In the genomic region with DNA sequence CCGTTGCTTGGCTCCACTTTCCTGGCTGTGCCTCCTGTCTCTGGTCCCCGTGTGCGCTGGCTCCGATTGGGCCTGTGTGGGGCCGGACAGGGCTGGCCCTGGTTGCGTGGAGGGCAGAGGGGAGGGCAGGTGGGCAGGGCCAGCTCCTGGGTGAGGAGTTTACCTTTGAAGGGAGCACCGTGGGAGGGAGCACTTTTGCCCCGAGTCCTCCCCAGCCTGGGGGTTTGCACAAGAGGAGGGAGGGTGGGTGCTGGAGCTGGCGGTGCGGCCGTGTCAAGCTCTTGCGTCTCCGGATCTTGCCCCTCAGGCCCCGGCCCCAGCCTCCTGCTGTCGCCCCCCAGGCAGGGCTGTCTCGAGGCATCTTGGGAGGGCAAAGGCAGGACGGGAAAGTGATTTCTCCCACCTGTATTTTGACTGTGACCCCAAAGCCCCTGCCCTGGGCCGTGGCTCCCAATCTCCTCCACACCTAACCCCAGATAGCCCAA, we compare ENCODE assay signal across 16 cellular contexts. TPM values are rescaled to one million over a fixed set of nuclear protein-coding genes. Genes with fewer than 3 reads are reported as not detected.
A peak's percentile ranks its signal among the peaks of the same experiment; 100 is the strongest.
DNase-seq lines count a peak whose midpoint lies in the region; ATAC-seq and TF ChIP-seq lines count a peak whose summit lies in the region.
"Had no signal": no experiment of that assay in that cellular context is flagged by ENCODE, and none has a peak within 500 bp of the region (broad histone marks: within the 10 kb centered on the region; RNA-seq: fewer than 3 reads in every experiment).

No MANE protein-coding gene starts in this region.

- no peaks in the 10 kb centered on the region for H3K9me3 Mint-ChIP-seq in activated naive CD8-positive, alpha-beta T cell treated with anti-CD3 and anti-CD28 coated beads for 36 hours
- no peaks in the 10 kb centered on the region for H3K9me3 Mint-ChIP-seq in progenitor cell of endocrine pancreas (ENCODE audit: low read depth)
- H3K9me3 Mint-ChIP-seq: natural killer cell had no signal

- H3K36me3 ChIP-seq in heart right ventricle, result no peaks in the 10 kb centered on the region
- H3K36me3 ChIP-seq in mucosa of descending colon (ENCODE audit: low read depth), result no peaks in the 10 kb centered on the region
- no peaks in the 10 kb centered on the region for H3K36me3 ChIP-seq in aorta (ENCODE audit: control insufficient read depth in 1 of 2, insufficient read depth in 2 of 2, low read length in 1 of 2)
- H3K36me3 ChIP-seq: gastrocnemius medialis, HAP-1 had no signal

- intact Hi-C loops in left cardiac atrium (cut with DNase I), result no loop called here
- intact Hi-C loops in heart right ventricle (cut with DNase I), result no loop called here
- intact Hi-C loops in mucosa of descending colon (cut with DNase I, micrococcal nuclease), result no loop called here
- intact Hi-C loops in aorta (cut with DNase I), result no loop called here

- TF ChIP-seq CTCF in heart right ventricle (IDR thresholded peaks at IDR 0.05) (no peak), mucosa of descending colon (IDR thresholded peaks at IDR 0.05) (no peak), progenitor cell of endocrine pancreas (IDR thresholded peaks at IDR 0.05; ENCODE audit: unreplicated experiment) (no peak)

- H3K4me1 ChIP-seq in heart right ventricle, result peaks cover 0 to 7% (median 4%) of the 10 kb centered on the region in 9 donors
- H3K4me1 ChIP-seq in mucosa of descending colon (ENCODE audit: low read depth), result peaks cover 15% of the 10 kb centered on the region
- H3K4me1 ChIP-seq in aorta (ENCODE audit: control insufficient read depth in 1 of 2, insufficient read depth in 2 of 2, low read length in 2 of 2), result no peaks in the 10 kb centered on the region
- H3K4me1 ChIP-seq: gastrocnemius medialis had no signal

- ATAC-seq in left cardiac atrium (no peak), heart right ventricle (no peak), mucosa of descending colon (no peak), aorta (ENCODE audit: low FRiP score) (no peak), HG02571 (IDR thresholded peaks at IDR 0.05; ENCODE audit: unreplicated experiment) (no peak)
- ATAC-seq: gastrocnemius medialis, natural killer cell had no signal

- DNase-seq in left cardiac atrium (peak; percentile 12), heart right ventricle (no peak), mucosa of descending colon (peak in 2 of 3 donors; percentile 16 to 32), aorta (peak; percentile 35 to 59), medulla oblongata (ENCODE audit: extremely low spot score) (no peak), progenitor cell of endocrine pancreas (ENCODE audit: low spot score, unreplicated experiment) (no peak)
- DNase-seq in activated naive CD8-positive, alpha-beta T cell treated with anti-CD3 and anti-CD28 coated beads for 36 hours, result no peak
- DNase-seq: activated CD4-positive, alpha-beta T cell treated with anti-CD3 and anti-CD28 coated beads for 4 hours; gastrocnemius medialis; natural killer cell; NCI-H1417 treated with DMSO at 0.1 percent for 48 hours; NCI-H82 had no signal

- H3K4me3 Mint-ChIP-seq in activated naive CD8-positive, alpha-beta T cell treated with anti-CD3 and anti-CD28 coated beads for 36 hours, result peak overlapping the region; percentile 46
- H3K4me3 Mint-ChIP-seq in progenitor cell of endocrine pancreas (ENCODE audit: low read depth), result no peak overlapping the region
- H3K4me3 Mint-ChIP-seq: natural killer cell had no signal

- no peak overlapping the region for H3K4me3 ChIP-seq in heart right ventricle
- H3K4me3 ChIP-seq in mucosa of descending colon, result no peak overlapping the region
- H3K4me3 ChIP-seq in aorta (ENCODE audit: low read length in 2 of 2), result no peak overlapping the region
- H3K4me3 ChIP-seq: dorsolateral prefrontal cortex, gastrocnemius medialis, HAP-1 had no signal

- H3K27ac Mint-ChIP-seq in activated naive CD8-positive, alpha-beta T cell treated with anti-CD3 and anti-CD28 coated beads for 36 hours, result peak overlapping the region; percentile 69
- H3K27ac Mint-ChIP-seq in progenitor cell of endocrine pancreas, result no peak overlapping the region
- H3K27ac Mint-ChIP-seq: natural killer cell had no signal

- peaks cover 3% of the 10 kb centered on the region for H3K27me3 Mint-ChIP-seq in activated naive CD8-positive, alpha-beta T cell treated with anti-CD3 and anti-CD28 coated beads for 36 hours
- peaks cover 14% of the 10 kb centered on the region for H3K27me3 Mint-ChIP-seq in progenitor cell of endocrine pancreas

- WGBS in heart right ventricle, 2 donors, result 80 to 84% methylated on average over 18 of the region's 18 CpGs
- WGBS in aorta, 2 donors, result 82 to 85% methylated on average over 16 to 18 of the region's 18 CpGs

- peaks cover 35% of the 10 kb centered on the region for H3K36me3 Mint-ChIP-seq in activated naive CD8-positive, alpha-beta T cell treated with anti-CD3 and anti-CD28 coated beads for 36 hours
- no peaks in the 10 kb centered on the region for H3K36me3 Mint-ChIP-seq in progenitor cell of endocrine pancreas (ENCODE audit: insufficient read depth)
- H3K36me3 Mint-ChIP-seq: natural killer cell had no signal

- H3K9me3 ChIP-seq in heart right ventricle, result no peaks in the 10 kb centered on the region
- no peaks in the 10 kb centered on the region for H3K9me3 ChIP-seq in mucosa of descending colon
- no peaks in the 10 kb centered on the region for H3K9me3 ChIP-seq in aorta (ENCODE audit: control insufficient read depth, low read length)
- H3K9me3 ChIP-seq: gastrocnemius medialis, HAP-1 had no signal

- H3K27ac ChIP-seq in heart right ventricle (no peak overlapping the region), aorta (ENCODE audit: low read depth in 1 of 2, low read length in 2 of 2) (no peak overlapping the region)
- H3K27ac ChIP-seq: C4-2B, dorsolateral prefrontal cortex, gastrocnemius medialis had no signal

- H3K27me3 ChIP-seq in heart right ventricle, result peaks cover 0 to 12% (median 0%) of the 10 kb centered on the region in 7 donors
- no peaks in the 10 kb centered on the region for H3K27me3 ChIP-seq in aorta (ENCODE audit: control insufficient read depth in 1 of 2, insufficient read depth in 2 of 2, low read length in 1 of 2)

- H3K4me1 Mint-ChIP-seq in activated naive CD8-positive, alpha-beta T cell treated with anti-CD3 and anti-CD28 coated beads for 36 hours, result peaks cover 46% of the 10 kb centered on the region
- no peaks in the 10 kb centered on the region for H3K4me1 Mint-ChIP-seq in progenitor cell of endocrine pancreas (ENCODE audit: low read depth)

RNA-seq across cellular contexts. Expression of gene EXOC3, which starts 48.3 kb away (rescaled TPM):
- 10 to 100 TPM; 41.4 to 42.3 TPM for total RNA-seq in left cardiac atrium
- 10 to 100 TPM; 35.9 to 44.7 (median 41.0) TPM for total RNA-seq in heart right ventricle
- 10 to 100 TPM; 29.0 to 29.1 TPM for polyA plus RNA-seq in heart right ventricle
- total RNA-seq in activated naive CD8-positive, alpha-beta T cell treated with anti-CD3 and anti-CD28 coated beads for 36 hours, result 10 to 100 TPM; 58.2 to 61.2 TPM
- 10 to 100 TPM; 67.0 to 89.1 (median 76.8) TPM for total RNA-seq in mucosa of descending colon
- 10 to 100 TPM; 54.6 to 65.2 TPM for total RNA-seq in aorta
- polyA plus RNA-seq in aorta, result 10 to 100 TPM; 31.3 to 88.9 TPM
- 66.5 and 67.3 TPM in 2 replicates for total RNA-seq in progenitor cell of endocrine pancreas

Comparison
In these comparisons a context has a peak if more than half of its experiments do, and no peak if none do; other contexts are left out.
1. DNase-seq: peak in left cardiac atrium (single experiment), mucosa of descending colon (2 of 3) and aorta (2 of 2); none in heart right ventricle (0 of 2), activated naive CD8-positive, alpha-beta T cell treated with anti-CD3 and anti-CD28 coated beads for 36 hours (single experiment), medulla oblongata (single experiment) and progenitor cell of endocrine pancreas (single experiment).